ENCODE assay signal across 22 cellular contexts in the genomic region with DNA sequence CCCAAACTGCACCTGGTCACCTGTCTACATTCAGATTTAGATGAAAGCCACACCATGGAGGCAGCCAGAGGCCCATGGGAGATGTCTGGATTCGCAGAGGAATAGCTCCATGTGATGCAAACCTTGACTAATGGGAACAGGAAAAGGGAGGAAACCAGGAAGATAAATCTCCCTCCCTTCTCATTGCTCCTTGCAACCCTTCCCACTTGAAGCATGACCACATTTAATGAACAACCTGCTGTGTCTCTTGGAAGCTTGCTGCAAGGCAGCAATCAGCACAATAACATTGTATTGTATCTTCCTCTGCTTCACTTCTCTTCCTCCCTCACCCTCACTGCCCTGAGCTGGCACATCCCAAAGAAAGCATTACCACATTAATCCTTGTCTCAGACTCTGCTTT. TPM values are rescaled to one million over a fixed set of nuclear protein-coding genes. Genes with fewer than 3 reads are reported as not detected.
A peak's percentile ranks its signal among the peaks of the same experiment; 100 is the strongest.
DNase-seq lines count a peak whose midpoint lies in the region; ATAC-seq and TF ChIP-seq lines count a peak whose summit lies in the region.
"Had no signal": no experiment of that assay in that cellular context is flagged by ENCODE, and none has a peak within 500 bp of the region (broad histone marks: within the 10 kb centered on the region; RNA-seq: fewer than 3 reads in every experiment).

No MANE protein-coding gene starts in this region.

- H3K4me3 ChIP-seq in Loucy (ENCODE audit: low read length, poor library complexity, severe bottlenecking) (no peak overlapping the region), cardiac fibroblast (replicated peaks in 1 of 2; ENCODE audit: low read depth in 2 of 2, low read length in 2 of 2) (no peak overlapping the region), mesenchymal stem cell (ENCODE audit: insufficient read depth in 1 of 2, low read depth in 1 of 2, low read length in 2 of 2) (no peak overlapping the region)
- H3K4me3 ChIP-seq: pancreas, right lobe of liver, suprapubic skin, vagina had no signal

- peak overlapping the region; percentile 78 for H3K27ac ChIP-seq in mesenchymal stem cell (ENCODE audit: low read length, poor library complexity, severe bottlenecking)
- H3K27ac ChIP-seq: pancreas, right lobe of liver, suprapubic skin, vagina had no signal

- H2AFZ ChIP-seq in Loucy (ENCODE audit: low read length) (0 out of 2 replicates have a peak overlapping the region, but pooled peaks have one; percentile 0), mesenchymal stem cell (ENCODE audit: low read depth, low read length) (no peak overlapping the region)

- H3K23ac ChIP-seq in mesenchymal stem cell (ENCODE audit: low read length in 2 of 2): no peak overlapping the region

- no peak overlapping the region for H2BK120ac ChIP-seq in mesenchymal stem cell (ENCODE audit: low read depth, low read length)

- H3K18ac ChIP-seq in mesenchymal stem cell (ENCODE audit: low read depth in 1 of 2, low read length in 2 of 2): no peak overlapping the region

- no peak overlapping the region for H3K4ac ChIP-seq in mesenchymal stem cell (ENCODE audit: low read depth in 1 of 2, low read length in 2 of 2)

- H3F3A ChIP-seq in Loucy (ENCODE audit: low read depth): no peaks in the 10 kb centered on the region

- H2BK15ac ChIP-seq in mesenchymal stem cell (ENCODE audit: low read depth, poor library complexity, severe bottlenecking): no peak overlapping the region

- WGBS in mesenchymal stem cell: 20% methylated on average over 1 of the region's 1 CpG

- no peaks in the 10 kb centered on the region for H4K20me1 ChIP-seq in Loucy (ENCODE audit: insufficient read depth, low read length, poor library complexity, severe bottlenecking)

- no peak overlapping the region for H2BK5ac ChIP-seq in mesenchymal stem cell (ENCODE audit: low read depth, low read length, poor library complexity, severe bottlenecking)

- TF ChIP-seq CTCF in Loucy (conservative IDR thresholded peaks at IDR 0.05; ENCODE audit: low read length) (no peak), cardiac fibroblast (IDR thresholded peaks at IDR 0.05; ENCODE audit: low read depth, low read length) (no peak)

- ATAC-seq in HG03039 (IDR thresholded peaks at IDR 0.05; ENCODE audit: unreplicated experiment) (no peak), GM19324 (IDR thresholded peaks at IDR 0.05; ENCODE audit: low FRiP score, unreplicated experiment) (no peak)
- ATAC-seq: activated CD4-positive, alpha-beta T cell treated with anti-CD3 and anti-CD28 coated beads for 36 hours; right lobe of liver; Right ventricle myocardium inferior had no signal

- no peak overlapping the region for H3K14ac ChIP-seq in mesenchymal stem cell (ENCODE audit: low read length in 2 of 2)

- no peaks in the 10 kb centered on the region for H3K79me1 ChIP-seq in mesenchymal stem cell (replicated peaks; ENCODE audit: low read length, poor library complexity, severe bottlenecking)

- no peaks in the 10 kb centered on the region for H3K79me2 ChIP-seq in Loucy (ENCODE audit: insufficient read depth, low read length)

- H3K4me1 ChIP-seq in Loucy (ENCODE audit: insufficient read depth, low read length, poor library complexity, severe bottlenecking): peaks cover 4% of the 10 kb centered on the region
- peaks cover 13% of the 10 kb centered on the region for H3K4me1 ChIP-seq in mesenchymal stem cell (ENCODE audit: control insufficient read depth, insufficient read depth, low read depth, low read length)
- H3K4me1 ChIP-seq: pancreas, right lobe of liver, suprapubic skin, vagina had no signal

- H4K91ac ChIP-seq in mesenchymal stem cell (ENCODE audit: low read length): no peak overlapping the region

- no peaks in the 10 kb centered on the region for H3K27me3 ChIP-seq in Loucy (ENCODE audit: insufficient read depth, low read length, poor library complexity, severe bottlenecking)
- H3K27me3 ChIP-seq in mesenchymal stem cell (ENCODE audit: control insufficient read depth in 1 of 2, insufficient read depth in 1 of 2, low read length in 2 of 2): no peaks in the 10 kb centered on the region
- H3K27me3 ChIP-seq: pancreas, right lobe of liver, suprapubic skin, vagina had no signal

- no peaks in the 10 kb centered on the region for H3K9me2 ChIP-seq in Loucy (replicated peaks; ENCODE audit: low read depth, low read length)

- H3K4me2 ChIP-seq in Loucy (ENCODE audit: low read depth, low read length, poor library complexity, severe bottlenecking): no peak overlapping the region
- H3K4me2 ChIP-seq in mesenchymal stem cell (ENCODE audit: low read length, poor library complexity, severe bottlenecking): peak overlapping the region; percentile 41

- no peak overlapping the region for H2AK5ac ChIP-seq in mesenchymal stem cell (ENCODE audit: low read length, severe bottlenecking)

- no peaks in the 10 kb centered on the region for H3K36me3 ChIP-seq in Loucy (ENCODE audit: insufficient read depth, low read length)
- no peaks in the 10 kb centered on the region for H3K36me3 ChIP-seq in mesenchymal stem cell (ENCODE audit: control insufficient read depth in 1 of 2, insufficient read depth in 2 of 2, low read depth in 1 of 2, low read length in 2 of 2)
- H3K36me3 ChIP-seq: pancreas, right lobe of liver, suprapubic skin, vagina had no signal

- no peak overlapping the region for H4K8ac ChIP-seq in mesenchymal stem cell (ENCODE audit: low read length)

- H3K9me3 ChIP-seq in Loucy (ENCODE audit: insufficient read depth, low read depth, low read length) (no peaks in the 10 kb centered on the region), mesenchymal stem cell (ENCODE audit: control insufficient read depth, low read length) (no peaks in the 10 kb centered on the region)
- H3K9me3 ChIP-seq: pancreas, right lobe of liver, suprapubic skin, vagina had no signal

- DNase-seq in AG08395 (ENCODE audit: low spot score) (peak; percentile 14), cardiac fibroblast (ENCODE audit: low read depth in 2 of 2) (peak; percentile 41 to 60), mesenchymal stem cell (peak; percentile 18), SHP77 (lab: John Stamatoyannopoulos, UW) (no peak), epidermal melanocyte (ENCODE audit: insufficient read length, low spot score) (no peak)
- DNase-seq: activated CD4-positive, alpha-beta T cell treated with anti-CD3 and anti-CD28 coated beads for 36 hours; activated naive CD4-positive, alpha-beta T cell treated with anti-CD3 and anti-CD28 coated beads, Interleukin-2, amount 50 U/mL, for 16 hours; CD4-positive, CD25-positive, alpha-beta regulatory T cell; Karpas-422; naive B cell; NCI-H1048; NCI-H2029 treated with DMSO at 0.1 percent for 48 hours; NCI-H526; pancreas; right lobe of liver; stimulated activated CD4-positive, alpha-beta T cell treated with anti-CD3 and anti-CD28 coated beads, Interleukin-15, amount 100 ng/mL, for 24 hours had no signal

- H3K9ac ChIP-seq in Loucy (ENCODE audit: low read depth, low read length, poor library complexity, severe bottlenecking) (no peak overlapping the region), mesenchymal stem cell (ENCODE audit: low read length) (no peak overlapping the region)

- no peak overlapping the region for H2BK12ac ChIP-seq in mesenchymal stem cell (ENCODE audit: low read length in 2 of 2)

RNA-seq across cellular contexts. Expression of gene KLF17, which starts 42.5 kb away (rescaled TPM):
- polyA plus RNA-seq in mesenchymal stem cell (2013, experiment 1 of 2): not detected
- polyA plus RNA-seq in mesenchymal stem cell (2013, experiment 2 of 2): not detected
- polyA plus RNA-seq: CD4-positive, CD25-positive, alpha-beta regulatory T cell; pancreas had no signal

RNA-seq across cellular contexts. Expression of gene SLC6A9, which starts 44.8 kb away (rescaled TPM):
- polyA plus RNA-seq in mesenchymal stem cell (2013, experiment 1 of 2): 18.3 TPM
- polyA plus RNA-seq in mesenchymal stem cell (2013, experiment 2 of 2): 17.6 TPM

Comparison
In these comparisons a context has a peak if more than half of its experiments do, and no peak if none do; other contexts are left out.
1. DNase-seq: peak in AG08395 (single experiment), cardiac fibroblast (2 of 2) and mesenchymal stem cell (single experiment); none in SHP77 (0 of 2) and epidermal melanocyte (single experiment).